Comparison of ENCODE assay signal across 8 cellular contexts in the genomic region with DNA sequence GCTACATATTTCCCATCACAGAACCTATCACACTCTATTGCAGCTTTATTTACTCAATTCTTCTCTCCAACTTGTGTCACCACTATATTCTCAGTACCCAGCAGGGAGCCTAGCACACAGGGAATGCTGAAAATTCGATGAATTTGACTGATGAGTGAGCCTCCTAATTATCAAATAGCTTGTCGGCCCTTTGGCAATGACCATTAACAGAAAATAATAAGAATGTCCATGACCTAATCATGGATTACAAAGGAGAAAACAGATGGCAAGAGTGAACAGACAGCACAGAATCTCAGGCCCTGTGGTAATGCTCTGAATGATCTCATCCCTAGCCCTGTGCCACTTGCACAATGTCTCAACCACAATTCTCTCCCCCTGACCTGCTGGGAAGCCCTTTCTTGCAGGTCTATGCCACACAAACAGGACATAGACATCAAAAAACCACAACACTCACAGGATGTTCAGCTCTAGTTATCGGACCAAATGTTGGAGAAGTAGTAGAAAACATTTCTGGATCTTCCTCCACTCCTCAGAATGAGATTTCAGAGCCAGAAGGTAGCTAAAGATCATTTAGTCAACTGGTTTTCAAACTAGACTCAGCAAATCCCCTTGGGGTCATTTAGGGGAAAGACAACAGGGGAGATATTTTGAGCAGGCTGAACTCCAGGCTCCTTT.
A peak's percentile ranks its signal among the peaks of the same experiment; 100 is the strongest.
DNase-seq lines count a peak whose midpoint lies in the region; ATAC-seq and TF ChIP-seq lines count a peak whose summit lies in the region.

No MANE protein-coding gene starts in this region.

- no peak overlapping the region for H3K4me3 Mint-ChIP-seq in chondrocyte (ENCODE audit: unreplicated experiment)

- no peaks in the 10 kb centered on the region for H3K27me3 Mint-ChIP-seq in chondrocyte (ENCODE audit: low read depth)

- peaks cover 9% of the 10 kb centered on the region for H3K36me3 Mint-ChIP-seq in chondrocyte (ENCODE audit: low read depth)

- peak; percentile 53 for DNase-seq in stimulated activated CD4-positive, alpha-beta T cell treated with anti-CD3 and anti-CD28 coated beads, Interleukin-1b, Interleukin-23, amount 100 ng/mL, for 48 hours
- no peak for DNase-seq in stimulated activated CD4-positive, alpha-beta T cell treated with anti-CD3 and anti-CD28 coated beads, Interleukin-2, amount 100 ng/mL, for 48 hours
- DNase-seq in SW 1271 (lab: John Stamatoyannopoulos, UW), result peak; percentile 40 to 61
- no peak for DNase-seq in chondrocyte (ENCODE audit: low spot score)
- DNase-seq in midbrain (lab: John Stamatoyannopoulos, UW), result peak; percentile 3
- DNase-seq in D341Med (ENCODE audit: low spot score), result no peak
- no peak for DNase-seq in DMS153 (lab: John Stamatoyannopoulos, UW)

- peak overlapping the region; percentile 93 for H3K27ac Mint-ChIP-seq in chondrocyte (ENCODE audit: unreplicated experiment)

- peaks cover 61% of the 10 kb centered on the region for H3K4me1 Mint-ChIP-seq in chondrocyte (ENCODE audit: low read depth)

- ATAC-seq in GM18517 (IDR thresholded peaks at IDR 0.05; ENCODE audit: unreplicated experiment), result no peak

- H3K9me3 Mint-ChIP-seq in chondrocyte (ENCODE audit: low read depth), result no peaks in the 10 kb centered on the region

- no peak for TF ChIP-seq CTCF in chondrocyte (IDR thresholded peaks at IDR 0.05)

Comparison
In these comparisons a context has a peak if more than half of its experiments do, and no peak if none do; other contexts are left out.
1. DNase-seq: peak in stimulated activated CD4-positive, alpha-beta T cell treated with anti-CD3 and anti-CD28 coated beads, Interleukin-1b, Interleukin-23, amount 100 ng/mL, for 48 hours (single experiment), SW 1271 (2 of 2) and midbrain (single experiment); none in stimulated activated CD4-positive, alpha-beta T cell treated with anti-CD3 and anti-CD28 coated beads, Interleukin-2, amount 100 ng/mL, for 48 hours (0 of 2), chondrocyte (single experiment), D341Med (single experiment) and DMS153 (single experiment).